ENCODE assay signal across 8 cellular contexts in the genomic region with DNA sequence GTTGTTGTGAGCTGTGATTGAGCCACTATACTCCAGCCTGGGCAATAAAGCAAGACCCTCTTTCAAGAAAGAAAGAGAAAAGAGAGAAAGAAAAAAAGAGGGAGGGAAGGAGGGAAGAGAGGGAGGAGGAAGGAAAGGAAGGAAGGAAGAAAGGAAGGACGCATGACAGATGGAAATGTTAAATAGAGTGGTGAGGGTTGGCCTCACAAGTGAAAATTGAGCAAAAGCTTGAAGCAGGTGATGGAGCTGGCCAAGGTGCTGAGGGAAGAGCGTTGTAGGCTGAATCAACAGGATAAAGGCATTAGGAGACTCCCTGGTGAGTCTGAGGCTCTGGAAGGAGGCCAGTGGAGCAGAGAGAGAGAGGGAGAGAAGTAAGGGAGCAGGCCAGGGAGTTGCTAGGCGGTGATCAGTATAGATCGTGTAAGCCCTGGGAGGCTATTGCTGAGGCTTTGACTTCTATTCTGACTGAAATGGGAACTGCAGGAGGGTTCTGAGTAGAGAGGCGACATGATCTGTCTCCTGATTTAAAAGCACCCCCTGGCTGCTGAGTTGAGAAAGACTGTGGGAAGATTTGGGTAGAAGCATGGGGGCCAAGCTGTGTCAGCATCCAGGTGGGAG. TPM values are rescaled to one million over a fixed set of nuclear protein-coding genes. Genes with fewer than 3 reads are reported as not detected.
A peak's percentile ranks its signal among the peaks of the same experiment; 100 is the strongest.
DNase-seq lines count a peak whose midpoint lies in the region; ATAC-seq, FAIRE-seq and TF ChIP-seq lines count a peak whose summit lies in the region.

No MANE protein-coding gene starts in this region.

- no peaks in the 10 kb centered on the region for H3K4me1 Mint-ChIP-seq in type B pancreatic cell (ENCODE audit: unreplicated experiment)

- H3K36me3 Mint-ChIP-seq in type B pancreatic cell, result peaks cover 4% of the 10 kb centered on the region

- TF ChIP-seq POLR2A in HepG2 (IDR thresholded peaks at IDR 0.05; ENCODE audit: insufficient read depth in 1 of 2, low read depth in 2 of 2, low read length in 2 of 2) (no peak), right lobe of liver (IDR thresholded peaks at IDR 0.05) (no peak)

- H4K20me1 ChIP-seq in HepG2 (ENCODE audit: insufficient read depth, low read length) (no peaks in the 10 kb centered on the region), PC-3 (ENCODE audit: low read length) (no peaks in the 10 kb centered on the region)

- no peaks in the 10 kb centered on the region for H3K79me2 ChIP-seq in HepG2 (ENCODE audit: insufficient read depth, low read length)
- no peaks in the 10 kb centered on the region for H3K79me2 ChIP-seq in PC-3 (ENCODE audit: low read length)

- BruUV-seq in HepG2 (replicated peaks; lab: Mats Ljungman, UMichigan), result no TSS peak
- no TSS peak for BruUV-seq in PC-3 (replicated peaks; lab: Mats Ljungman, UMichigan)

- H3K36me3 ChIP-seq in HepG2 (replicated peaks in 1 of 2; ENCODE audit: control insufficient read depth in 1 of 2, insufficient read depth in 2 of 2, low read length in 2 of 2), result peaks cover 6 to 28% of the 10 kb centered on the region in 2 experiments
- H3K36me3 ChIP-seq in right lobe of liver, result peaks cover 0 to 3% (median 2%) of the 10 kb centered on the region in 4 donors
- no peaks in the 10 kb centered on the region for H3K36me3 ChIP-seq in PC-3 (ENCODE audit: low read depth, low read length)
- H3K36me3 ChIP-seq in effector memory CD4-positive, alpha-beta T cell (ENCODE audit: control insufficient read depth, insufficient read depth, low read length), result peaks cover 5% of the 10 kb centered on the region

- H2AFZ ChIP-seq in HepG2 (ENCODE audit: low read length) (no peak overlapping the region), PC-3 (ENCODE audit: low read length) (no peak overlapping the region)

- H3K27ac ChIP-seq in HepG2 (ENCODE audit: extremely low read length, insufficient read depth, low read length) (no peak overlapping the region), right lobe of liver (no peak overlapping the region), PC-3 (ENCODE audit: low read length) (no peak overlapping the region)
- no peak overlapping the region for H3K27ac ChIP-seq in effector memory CD4-positive, alpha-beta T cell (ENCODE audit: insufficient read depth, low read length, poor library complexity, severe bottlenecking)

- H3K4me3 Mint-ChIP-seq in type B pancreatic cell, result no peak overlapping the region

- H3K27me3 Mint-ChIP-seq in type B pancreatic cell, result no peaks in the 10 kb centered on the region

- CTCF ChIA-PET in HepG2 (lab: Yijun Ruan, JAX; ENCODE audit: low intra/inter-chr PET ratio, low total read pairs), result no interaction called here
- CTCF ChIA-PET in PC-3 (lab: Charles Lee), result no interaction called here

- TF ChIP-seq EP300 in HepG2 (IDR thresholded peaks at IDR 0.05; ENCODE audit: low read depth in 2 of 2, low read length in 2 of 2) (no peak), HepG2 (CRISPR knock-in tag; IDR thresholded peaks at IDR 0.05; ENCODE audit: borderline replicate concordance) (no peak)

- intact Hi-C loops in HepG2 (cut with micrococcal nuclease; ENCODE audit: unreplicated experiment) (no loop called here), right lobe of liver (cut with DNase I) (no loop called here), PC-3 (cut with micrococcal nuclease) (no loop called here), left colon (cut with DNase I, micrococcal nuclease) (no loop called here)

- TF ChIP-seq CTCF in HepG2 (CRISPR knock-in tag; IDR thresholded peaks at IDR 0.05) (no peak), right lobe of liver (IDR thresholded peaks at IDR 0.05) (peak in 1 of 4 donors; percentile 23), PC-3 (conservative IDR thresholded peaks at IDR 0.05; ENCODE audit: low read depth, low read length) (peak; percentile 26; the same call in 1 of the 2 replicates), fibroblast of mammary gland (conservative IDR thresholded peaks at IDR 0.05; ENCODE audit: control insufficient read depth, insufficient read depth, low read depth, low read length) (no peak), type B pancreatic cell (conservative IDR thresholded peaks at IDR 0.05) (peak; percentile 27)

- no peaks in the 10 kb centered on the region for H3K9me3 ChIP-seq in HepG2 (ENCODE audit: low read length)
- no peaks in the 10 kb centered on the region for H3K9me3 ChIP-seq in right lobe of liver
- H3K9me3 ChIP-seq in PC-3 (ENCODE audit: low read length), result no peaks in the 10 kb centered on the region
- no peaks in the 10 kb centered on the region for H3K9me3 ChIP-seq in effector memory CD4-positive, alpha-beta T cell (ENCODE audit: control insufficient read depth, low read length)

- no peaks in the 10 kb centered on the region for H3K9me2 ChIP-seq in PC-3 (replicated peaks; ENCODE audit: low read length)

- no peaks in the 10 kb centered on the region for H3K9me3 Mint-ChIP-seq in type B pancreatic cell

- in situ Hi-C loops in HepG2 (cut with HindIII; ENCODE audit: extremely low pct_ligation_motif_present, low pct_unique_long_range_greater_than_20kb), result no loop called here

- no peak overlapping the region for H3K4me2 ChIP-seq in HepG2 (ENCODE audit: low read depth, low read length)
- no peak overlapping the region for H3K4me2 ChIP-seq in PC-3 (ENCODE audit: low read length)

- H3K4me3 ChIP-seq in HepG2 (replicated peaks in 1 of 3; ENCODE audit: insufficient read depth in 1 of 3, low read depth in 2 of 3, low read length in 3 of 3) (no peak overlapping the region), right lobe of liver (no peak overlapping the region), PC-3 (ENCODE audit: low read length) (no peak overlapping the region), fibroblast of mammary gland (ENCODE audit: control insufficient read depth, low read depth, low read length) (no peak overlapping the region)
- H3K4me3 ChIP-seq in effector memory CD4-positive, alpha-beta T cell (ENCODE audit: insufficient read depth, low read depth, low read length, poor library complexity, severe bottlenecking), result no peak overlapping the region

- no peak for TF ChIP-seq RAD21 in HepG2 (CRISPR knock-in tag; IDR thresholded peaks at IDR 0.05)

- POLR2A ChIA-PET in HepG2 (lab: Yijun Ruan, JAX) (no interaction called here), PC-3 (lab: Charles Lee; ENCODE audit: unreplicated experiment) (no interaction called here)

- H3K27ac Mint-ChIP-seq in type B pancreatic cell, result no peak overlapping the region

- H3K4me1 ChIP-seq in HepG2 (ENCODE audit: insufficient read depth, low read length), result no peaks in the 10 kb centered on the region
- H3K4me1 ChIP-seq in right lobe of liver, result no peaks in the 10 kb centered on the region
- H3K4me1 ChIP-seq in PC-3 (ENCODE audit: insufficient read depth, low read length), result no peaks in the 10 kb centered on the region
- H3K4me1 ChIP-seq in effector memory CD4-positive, alpha-beta T cell (ENCODE audit: control insufficient read depth, insufficient read depth, low read length, poor library complexity, severe bottlenecking), result no peaks in the 10 kb centered on the region

- whole genome bisulfite sequencing in HepG2 (ENCODE audit: low lambda C conversion rate), result 97% methylated on average over 5 of the region's 5 CpGs
- WGBS in right lobe of liver (ENCODE audit: insufficient coverage, low coverage, low lambda C conversion rate, missing lambda C conversion rate), result 82% methylated on average over 5 of the region's 5 CpGs

- ATAC-seq in HepG2, result no peak
- no peak for ATAC-seq in right lobe of liver
- no peak for ATAC-seq in PC-3
- no peak for ATAC-seq in left colon

- H3F3A ChIP-seq in PC-3 (ENCODE audit: low read length, unreplicated experiment), result no peaks in the 10 kb centered on the region

- DNase-seq in HepG2 (ENCODE audit: low spot score) (no peak), right lobe of liver (no peak), PC-3 (no peak), fibroblast of mammary gland (ENCODE audit: low read depth) (peak; percentile 43), type B pancreatic cell (ENCODE audit: extremely low spot score, unreplicated experiment) (no peak), left colon (no peak)
- DNase-seq in effector memory CD4-positive, alpha-beta T cell, result no peak
- no peak for DNase-seq in NK-92 treated with Interleukin-12 subunit alpha and Interleukin-12 subunit beta, amount 100 ng/mL, for 24 hours (lab: John Stamatoyannopoulos, UW)

- no peak for FAIRE-seq in HepG2 (lab: Jason Lieb, UNC)

- no peaks in the 10 kb centered on the region for H3K27me3 ChIP-seq in HepG2 (ENCODE audit: control insufficient read depth in 1 of 2, insufficient read depth in 2 of 2, low read length in 2 of 2)
- no peaks in the 10 kb centered on the region for H3K27me3 ChIP-seq in right lobe of liver
- H3K27me3 ChIP-seq in PC-3 (ENCODE audit: low read length), result no peaks in the 10 kb centered on the region
- no peaks in the 10 kb centered on the region for H3K27me3 ChIP-seq in effector memory CD4-positive, alpha-beta T cell (replicated peaks; ENCODE audit: control insufficient read depth, insufficient read depth, low read length, poor library complexity, severe bottlenecking)

- H3K9ac ChIP-seq in HepG2 (ENCODE audit: insufficient read depth, low read depth, low read length) (no peak overlapping the region), PC-3 (ENCODE audit: low read length) (no peak overlapping the region)

RNA-seq across cellular contexts. Expression of a gene that starts 26.5 kb away (rescaled TPM):
- 34.7 and 54.3 TPM in 2 replicates for total RNA-seq in HepG2 (2016; rRNA removed; fragmentation: Illumina TruSeq; extraction: Trizol)
- total RNA-seq in HepG2 (2016; cell fraction: cytosol; rRNA removed; fragmentation: Illumina TruSeq; extraction: Trizol; ENCODE audit: low read depth), result 30.6 and 37.1 TPM in 2 replicates
- total RNA-seq in HepG2 (2016; cell fraction: insoluble cytoplasmic fraction; rRNA removed; fragmentation: Illumina TruSeq; extraction: Trizol), result 29.9 and 47.7 TPM in 2 replicates
- total RNA-seq in HepG2 (2016; cell fraction: membrane; rRNA removed; fragmentation: Illumina TruSeq; extraction: Trizol), result 57.4 and 75.9 TPM in 2 replicates
- 37.8 and 43.1 TPM in 2 replicates for total RNA-seq in HepG2 (2016; cell fraction: nucleus; rRNA removed; fragmentation: Illumina TruSeq; extraction: Trizol)
- 108 and 109 TPM in 2 replicates for polyA plus RNA-seq in HepG2 (2011; rRNA removed)
- 93.8 and 126 TPM in 2 replicates for polyA plus RNA-seq in HepG2 (2011; cell fraction: cytosol; rRNA removed)
- 77.0 and 77.8 TPM in 2 replicates for polyA plus RNA-seq in HepG2 (2011; cell fraction: nucleus; rRNA removed)
- polyA plus RNA-seq in HepG2 (2012), result 33.0 and 33.6 TPM in 2 replicates
- 39.8 and 58.7 TPM in 2 replicates for polyA plus RNA-seq in HepG2 (2016; cell fraction: cytosol; fragmentation: Illumina TruSeq; extraction: Trizol; ENCODE audit: low read depth)
- 42.2 and 44.2 TPM in 2 replicates for polyA plus RNA-seq in HepG2 (2016; cell fraction: insoluble cytoplasmic fraction; fragmentation: Illumina TruSeq; extraction: Trizol; ENCODE audit: low read depth)
- polyA plus RNA-seq in HepG2 (2016; cell fraction: membrane; fragmentation: Illumina TruSeq; extraction: Trizol; ENCODE audit: low read depth), result 71.5 and 81.1 TPM in 2 replicates
- polyA plus RNA-seq in HepG2 (2016; cell fraction: nucleus; fragmentation: Illumina TruSeq; extraction: Trizol; ENCODE audit: insufficient read depth, low read depth), result 66.2 and 69.8 TPM in 2 replicates
- polyA minus RNA-seq in HepG2 (2011; rRNA and poly(A)+ RNA removed; ENCODE audit: low replicate concordance), result 344 and 346 TPM in 2 replicates
- polyA minus RNA-seq in HepG2 (2011; cell fraction: cytosol; rRNA and poly(A)+ RNA removed), result 58.0 and 58.5 TPM in 2 replicates
- 42.7 and 51.5 TPM in 2 replicates for polyA minus RNA-seq in HepG2 (2011; cell fraction: nucleus; rRNA and poly(A)+ RNA removed)
- total RNA-seq in right lobe of liver, result 10 to 100 TPM; 53.3 to 76.5 (median 63.2) TPM
- total RNA-seq in PC-3 (2014; rRNA removed), result 61.1 and 66.1 TPM in 2 replicates
- total RNA-seq in type B pancreatic cell (ENCODE audit: low replicate concordance), result 71.6 and 84.5 TPM in 2 replicates
- total RNA-seq in left colon, result 100 to 1,000 TPM; 121 TPM

Comparison
In these comparisons a context has a peak if more than half of its experiments do, and no peak if none do; other contexts are left out.
1. CTCF ChIP-seq: peak in PC-3 (single experiment) and type B pancreatic cell (single experiment); none in HepG2 (single experiment) and fibroblast of mammary gland (single experiment).